In genomic region chr5:176944276-176944675, GRCh38 we compare ENCODE assay signal across 25 cellular contexts. TPM values are rescaled to one million over a fixed set of nuclear protein-coding genes. Genes with fewer than 3 reads are reported as not detected.
DNase-seq lines count a peak whose midpoint lies in the region; ATAC-seq and FAIRE-seq lines count a peak whose summit lies in the region.
"Had no signal": no experiment of that assay in that cellular context is flagged by ENCODE, and none has a peak within 500 bp of the region (broad histone marks: within the 10 kb centered on the region; RNA-seq: fewer than 3 reads in every experiment).

No MANE protein-coding gene starts in this region.

- DNase-seq in GM19239 (ENCODE audit: insufficient read length, low spot score), result no peak
- peak; percentile 22 for DNase-seq in iPS-NIHi7 (ENCODE audit: extremely low spot score)
- no peak for DNase-seq in COR-L47 (lab: John Stamatoyannopoulos, UW)
- DNase-seq: activated CD4-positive, alpha-beta T cell treated with anti-CD3 and anti-CD28 coated beads, Interleukin-2, amount 10 ng/mL, durations not matched to agents 7 days and 5 days; activated naive CD4-positive, alpha-beta T cell treated with anti-CD3 and anti-CD28 coated beads for 36 hours; adrenal gland; dorsolateral prefrontal cortex; Karpas-422; MV-4-11; NCI-H146; NCI-H2107; NCI-H748 treated with DMSO at 0.1 percent for 48 hours; stimulated activated CD4-positive, alpha-beta T cell treated with anti-CD3 and anti-CD28 coated beads, Interleukin-4, amount 100 ng/mL, for 24 hours; testis had no signal

- peak overlapping the region; percentile 17; the same call in 1 of the 2 replicates for H3K4me3 ChIP-seq in HUES64 (ENCODE audit: low read length)
- no peak overlapping the region for H3K4me3 ChIP-seq in endocrine pancreas (ENCODE audit: control insufficient read depth, insufficient read depth, low read length)
- H3K4me3 ChIP-seq: adrenal gland, dorsolateral prefrontal cortex, gastroesophageal sphincter, testis had no signal

- H3K27me3 ChIP-seq in HUES64 (ENCODE audit: insufficient read depth, low read length), result no peaks in the 10 kb centered on the region
- no peaks in the 10 kb centered on the region for H3K27me3 ChIP-seq in endocrine pancreas (ENCODE audit: control insufficient read depth, insufficient read depth, low read length)
- H3K27me3 ChIP-seq: adrenal gland, dorsolateral prefrontal cortex, gastroesophageal sphincter, testis had no signal

- H3K36me3 ChIP-seq in HUES64 (ENCODE audit: insufficient read depth, low read length), result peaks cover 53% of the 10 kb centered on the region
- H3K36me3 ChIP-seq in endocrine pancreas (ENCODE audit: control insufficient read depth, insufficient read depth, low read length), result no peaks in the 10 kb centered on the region

- ATAC-seq in GM18520 (IDR thresholded peaks at IDR 0.05; ENCODE audit: unreplicated experiment) (no peak), GM19395 (IDR thresholded peaks at IDR 0.05; ENCODE audit: unreplicated experiment) (no peak)
- ATAC-seq: gastroesophageal sphincter; HCT116; sciatic nerve; stimulated activated memory B cell treated with anti-CD40 and anti-IgM and Interleukin-4, amounts not matched to agents 10 μg/mL and 1 μg/mL and 100 μg/mL, for 72 hours had no signal

- peak overlapping the region; percentile 97 for H3K27ac ChIP-seq in HUES64 (ENCODE audit: low read depth, low read length)
- H3K27ac ChIP-seq: adrenal gland, dorsolateral prefrontal cortex, gastroesophageal sphincter, testis had no signal

- H3K4me1 ChIP-seq in HUES64 (ENCODE audit: insufficient read depth, low read length) (peaks cover 46% of the 10 kb centered on the region), endocrine pancreas (ENCODE audit: control insufficient read depth, insufficient read depth, low read length) (peaks cover 12% of the 10 kb centered on the region)
- H3K4me1 ChIP-seq: testis had no signal

- no peaks in the 10 kb centered on the region for H3K9me3 ChIP-seq in HUES64 (ENCODE audit: insufficient read depth, low read depth, low read length)
- H3K9me3 ChIP-seq in endocrine pancreas (ENCODE audit: control insufficient read depth, low read length), result no peaks in the 10 kb centered on the region
- H3K9me3 ChIP-seq: adrenal gland, gastroesophageal sphincter, testis had no signal

- peak; percentile 28 for FAIRE-seq in GM19239 (lab: Jason Lieb, UNC)
- FAIRE-seq: urothelium cell line had no signal

- H3K9ac ChIP-seq in HUES64 (ENCODE audit: low read depth, low read length), result peak overlapping the region; percentile 36
- peak overlapping the region; percentile 4 for H3K9ac ChIP-seq in endocrine pancreas (ENCODE audit: control insufficient read depth, insufficient read depth, low read length)

- WGBS in HUES64, result 30% methylated on average over 1 of the region's 2 CpGs

RNA-seq across cellular contexts. Expression of gene HK3, which starts 45.1 kb away (rescaled TPM):
- not detected for polyA plus RNA-seq in HUES64 (2013, experiment 1 of 2)
- not detected for polyA plus RNA-seq in HUES64 (2013, experiment 2 of 2)
- polyA plus RNA-seq: endothelial cell of umbilical vein, fibroblast of lung had no signal
